ENCODE assay signal across 8 cellular contexts in genomic region chr14:69767369-69767999, GRCh38. TPM values are rescaled to one million over a fixed set of nuclear protein-coding genes. Genes with fewer than 3 reads are reported as not detected.
DNase-seq lines count a peak whose midpoint lies in the region; ATAC-seq, FAIRE-seq and TF ChIP-seq lines count a peak whose summit lies in the region.

No MANE protein-coding gene starts in this region.

- H3K9me3 ChIP-seq in right atrium auricular region (no peaks in the 10 kb centered on the region), prostate gland (no peaks in the 10 kb centered on the region)

- H3K27ac ChIP-seq in right atrium auricular region, result peak overlapping the region; percentile 98 to 100
- H3K27ac ChIP-seq in prostate gland, result peak overlapping the region; percentile 99

- peaks cover 0 to 40% of the 10 kb centered on the region in 2 donors for H3K4me1 ChIP-seq in right atrium auricular region
- H3K4me1 ChIP-seq in prostate gland (replicated peaks), result no peaks in the 10 kb centered on the region

- peak overlapping the region; percentile 95 to 97 for H3K4me3 ChIP-seq in right atrium auricular region
- peak overlapping the region; percentile 80 to 98 for H3K4me3 ChIP-seq in prostate gland

- H3K27me3 ChIP-seq in right atrium auricular region, result no peaks in the 10 kb centered on the region
- H3K27me3 ChIP-seq in prostate gland (replicated peaks; ENCODE audit: insufficient read depth), result no peaks in the 10 kb centered on the region

- H3K9me3 Mint-ChIP-seq in T-helper 1 cell treated with Interleukin-12 subunit alpha and Interleukin-12 subunit beta and Interleukin-4 antibody, amounts not matched to agents 30 μg/mL and 1 μg/mL, for 36 hours, result peaks cover 7% of the 10 kb centered on the region

- H3K4me1 Mint-ChIP-seq in T-helper 1 cell treated with Interleukin-12 subunit alpha and Interleukin-12 subunit beta and Interleukin-4 antibody, amounts not matched to agents 30 μg/mL and 1 μg/mL, for 36 hours (ENCODE audit: low read depth), result peaks cover 49% of the 10 kb centered on the region

- no peak for TF ChIP-seq POLR2A in GM12892 (IDR thresholded peaks at IDR 0.05; ENCODE audit: low read depth, low read length)
- peak; percentile 94 for TF ChIP-seq POLR2A in prostate gland (IDR thresholded peaks at IDR 0.05)

- TF ChIP-seq CTCF in right atrium auricular region (IDR thresholded peaks at IDR 0.05) (peak in 1 of 2 donors; percentile 9), prostate gland (IDR thresholded peaks at IDR 0.05) (no peak)

- peak; percentile 77 for DNase-seq in GM12892 (ENCODE audit: insufficient read length)
- peak; percentile 73 for DNase-seq in NCI-H146 treated with DMSO at 0.1 percent for 48 hours (lab: John Stamatoyannopoulos, UW; ENCODE audit: unreplicated experiment)
- peak; percentile 32 to 93 (median 81) for DNase-seq in amygdala (lab: John Stamatoyannopoulos, UW)
- peak; percentile 90 for DNase-seq in right atrium auricular region (ENCODE audit: low spot score)
- peak; percentile 85 for DNase-seq in prostate gland (ENCODE audit: low spot score)
- DNase-seq in ureter (ENCODE audit: low spot score), result peak; percentile 94

- H3K27me3 Mint-ChIP-seq in T-helper 1 cell treated with Interleukin-12 subunit alpha and Interleukin-12 subunit beta and Interleukin-4 antibody, amounts not matched to agents 30 μg/mL and 1 μg/mL, for 36 hours (ENCODE audit: low read depth), result peaks cover 8% of the 10 kb centered on the region

- intact Hi-C loops in prostate gland (cut with DNase I), result no loop called here

- H3K4me3 Mint-ChIP-seq in T-helper 1 cell treated with Interleukin-12 subunit alpha and Interleukin-12 subunit beta and Interleukin-4 antibody, amounts not matched to agents 30 μg/mL and 1 μg/mL, for 36 hours, result peak overlapping the region; percentile 99

- peak overlapping the region; percentile 99 for H3K27ac Mint-ChIP-seq in T-helper 1 cell treated with Interleukin-12 subunit alpha and Interleukin-12 subunit beta and Interleukin-4 antibody, amounts not matched to agents 30 μg/mL and 1 μg/mL, for 36 hours

- WGBS in prostate gland, result under 1% methylated on average over 47 of the region's 54 CpGs

- no peak for FAIRE-seq in GM12892 (lab: Jason Lieb, UNC)

- H3K36me3 Mint-ChIP-seq in T-helper 1 cell treated with Interleukin-12 subunit alpha and Interleukin-12 subunit beta and Interleukin-4 antibody, amounts not matched to agents 30 μg/mL and 1 μg/mL, for 36 hours (ENCODE audit: low read depth), result peaks cover 50% of the 10 kb centered on the region

- peak; percentile 75 for ATAC-seq in HG02884 (IDR thresholded peaks at IDR 0.05; ENCODE audit: unreplicated experiment)

- H3K36me3 ChIP-seq in right atrium auricular region (peaks cover 47% of the 10 kb centered on the region), prostate gland (peaks cover 0 to 16% of the 10 kb centered on the region in 2 donors)

RNA-seq across cellular contexts. Expression of gene SRSF5, which starts 0.5 kb away (rescaled TPM):
- 342 TPM for polyA plus RNA-seq in GM12892 (2012; ENCODE audit: missing spikeins)
- total RNA-seq in right atrium auricular region (100 to 1,000 TPM in 1 of 2 donors, 10 to 100 TPM in 1; 96.8 to 111 TPM), prostate gland (100 to 1,000 TPM; 206 to 338 TPM), ureter (377 TPM)

RNA-seq across cellular contexts. Expression of gene SLC10A1, which starts 29.6 kb away (rescaled TPM):
- 0.13 TPM for polyA plus RNA-seq in GM12892 (2012; ENCODE audit: missing spikeins)
- total RNA-seq in right atrium auricular region, result under 1 TPM in 1 of 2 donors, not detected in 1; 0.16 TPM
- not detected for total RNA-seq in prostate gland
- total RNA-seq in ureter, result 0.23 TPM

Comparison
In these comparisons a context has a peak if more than half of its experiments do, and no peak if none do; other contexts are left out.
1. Peak in every context shown above with its lines: DNase-seq, ATAC-seq, H3K4me3 ChIP-seq and H3K27ac ChIP-seq.